In genomic region chr9:90408659-90409058, GRCh38 we compare ENCODE assay signal across 1 cellular context.
TF ChIP-seq lines count a peak whose summit lies in the region.

No MANE protein-coding gene starts in this region.

TF ChIP-seq in HepG2, 621 proteins besides CTCF, POLR2A, EP300 and RAD21 (continued from another document):
- TF ChIP-seq AFF4 (CRISPR knock-in tag; IDR thresholded peaks at IDR 0.05) (no peak), ZNF317 (CRISPR knock-in tag; IDR thresholded peaks at IDR 0.05) (0 out of 2 replicates have a peak, but pooled peaks have one; percentile 35), SOX6 (IDR thresholded peaks at IDR 0.05) (no peak), SOX6 (CRISPR knock-in tag; IDR thresholded peaks at IDR 0.05) (no peak)
